ENCODE assay signal across 14 cellular contexts in the genomic region with DNA sequence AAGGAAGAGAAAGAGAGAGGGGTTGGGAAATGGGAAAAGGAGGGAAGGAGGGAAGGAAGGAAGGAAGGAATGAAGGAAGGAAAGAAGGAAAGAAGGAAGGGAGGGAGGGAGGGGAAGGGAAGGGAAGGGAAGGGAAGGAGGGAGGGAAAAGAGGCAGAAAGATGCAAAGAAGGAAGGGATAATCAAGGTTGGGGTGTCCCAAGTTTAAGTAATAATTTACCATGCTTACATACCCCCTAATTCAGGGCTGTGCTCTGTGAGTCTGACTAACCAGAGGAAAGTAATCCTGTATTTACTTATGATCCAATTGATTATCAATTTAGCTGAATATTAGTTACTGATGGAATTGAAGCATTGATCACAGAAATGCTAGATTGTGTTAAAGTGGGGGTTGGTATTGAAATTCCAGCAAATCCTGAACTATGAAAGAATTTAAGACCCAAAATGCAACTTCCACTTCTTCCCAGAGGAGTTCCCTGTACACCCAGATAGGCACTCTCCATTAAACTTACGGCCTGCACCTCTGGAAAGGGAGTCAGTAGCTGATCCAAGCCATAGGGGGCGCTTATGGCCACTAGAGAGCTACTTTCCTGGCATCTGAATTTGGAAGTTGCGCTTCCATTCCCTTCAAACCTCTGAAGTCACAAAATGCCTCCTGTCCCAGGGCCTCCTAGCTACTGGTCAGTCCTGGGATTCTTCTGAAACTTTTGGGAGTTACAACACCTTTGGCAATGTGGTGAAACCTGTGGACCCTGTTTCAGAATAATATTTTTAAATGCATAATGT.
DNase-seq lines count a peak whose midpoint lies in the region; ATAC-seq and TF ChIP-seq lines count a peak whose summit lies in the region.
"Had no signal": no experiment of that assay in that cellular context is flagged by ENCODE, and none has a peak within 500 bp of the region (broad histone marks: within the 10 kb centered on the region; RNA-seq: fewer than 3 reads in every experiment).

No MANE protein-coding gene starts in this region.

- intact Hi-C loops in activated naive CD4-positive, alpha-beta T cell treated with anti-CD3 and anti-CD28 coated beads for 36 hours (cut with micrococcal nuclease): no loop called here

- WGBS in endodermal cell (ENCODE audit: insufficient coverage in 1 of 2, insufficient read length in 1 of 2), 2 experiments: 64 to 80% methylated on average over 2 to 3 of the region's 3 CpGs
- WGBS in trophoblast cell (ENCODE audit: extremely low coverage, insufficient coverage, insufficient read length): no CpG with 5 or more reads among the region's 3 CpGs

- no peak overlapping the region for H3K4me2 ChIP-seq in trophoblast cell (ENCODE audit: low read length)

- H3K27ac ChIP-seq in endodermal cell (ENCODE audit: low read depth, low read length) (no peak overlapping the region), trophoblast cell (ENCODE audit: low read depth, low read length) (no peak overlapping the region)

- no peak overlapping the region for H2BK5ac ChIP-seq in trophoblast cell (ENCODE audit: low read depth, low read length, poor library complexity)

- H3K9me3 ChIP-seq in endodermal cell (ENCODE audit: control insufficient read depth, low read length): peaks cover 4% of the 10 kb centered on the region
- H3K9me3 ChIP-seq in trophoblast cell (ENCODE audit: insufficient read depth, low read depth, low read length): no peaks in the 10 kb centered on the region

- H4K91ac ChIP-seq in trophoblast cell (ENCODE audit: low read depth, low read length): no peak overlapping the region

- H3K27me3 Mint-ChIP-seq in endodermal cell (ENCODE audit: insufficient read depth): no peaks in the 10 kb centered on the region
- H3K27me3 Mint-ChIP-seq in activated naive CD4-positive, alpha-beta T cell treated with anti-CD3 and anti-CD28 coated beads for 36 hours (ENCODE audit: low read depth): no peaks in the 10 kb centered on the region
- H3K27me3 Mint-ChIP-seq in activated CD8-positive, alpha-beta T cell treated with anti-CD3 and anti-CD28 coated beads, Interleukin-2, amount 10 ng/mL, durations not matched to agents 7 days and 5 days (ENCODE audit: low read depth): no peaks in the 10 kb centered on the region

- H4K12ac ChIP-seq in trophoblast cell (ENCODE audit: low read depth, low read length): no peak overlapping the region

- no peaks in the 10 kb centered on the region for H3K79me2 ChIP-seq in trophoblast cell (ENCODE audit: control insufficient read depth, insufficient read depth, low read length, poor library complexity)

- DNase-seq in NCI-H748 (lab: John Stamatoyannopoulos, UW; ENCODE audit: unreplicated experiment): peak; percentile 61
- DNase-seq in NCI-H748 treated with DMSO at 0.1 percent for 48 hours (lab: John Stamatoyannopoulos, UW): no peak
- peak; percentile 28 for DNase-seq in NB4 (ENCODE audit: low read depth)
- DNase-seq in endodermal cell: peak; percentile 88
- peak; percentile 85 to 91 for DNase-seq in trophoblast cell
- no peak for DNase-seq in activated naive CD4-positive, alpha-beta T cell treated with anti-CD3 and anti-CD28 coated beads for 36 hours
- DNase-seq in activated CD8-positive, alpha-beta T cell treated with anti-CD3 and anti-CD28 coated beads, Interleukin-2, amount 10 ng/mL, durations not matched to agents 7 days and 5 days: no peak
- DNase-seq: activated T-cell treated with anti-CD3 and anti-CD28 coated beads, Interleukin-2, amount 50 U/mL, for 72 hours; NCI-H2171; occipital lobe had no signal

- CTCF ChIA-PET in activated naive CD4-positive, alpha-beta T cell treated with anti-CD3 and anti-CD28 coated beads for 36 hours (lab: Charles Lee): no interaction called here
- CTCF ChIA-PET in activated CD8-positive, alpha-beta T cell treated with anti-CD3 and anti-CD28 coated beads, Interleukin-2, amount 10 ng/mL, durations not matched to agents 7 days and 5 days (lab: Charles Lee): no interaction called here

- H3K36me3 ChIP-seq in endodermal cell (ENCODE audit: control insufficient read depth, insufficient read depth, low read length): no peaks in the 10 kb centered on the region
- no peaks in the 10 kb centered on the region for H3K36me3 ChIP-seq in trophoblast cell (ENCODE audit: control insufficient read depth in 1 of 2, insufficient read depth in 2 of 2, low read length in 2 of 2)

- H4K8ac ChIP-seq in trophoblast cell (ENCODE audit: low read depth, low read length): no peak overlapping the region

- POLR2A ChIA-PET in activated CD8-positive, alpha-beta T cell treated with anti-CD3 and anti-CD28 coated beads, Interleukin-2, amount 10 ng/mL, durations not matched to agents 7 days and 5 days (lab: Charles Lee): interaction anchor here (0.7 kb wide), 1 partner anchor 91 kb away, joined by 3 read pairs; no protein-coding TSS in a partner anchor

- TF ChIP-seq POLR2A in NB4 (IDR thresholded peaks at IDR 0.05; ENCODE audit: extremely low read depth, insufficient read length): no peak

- H3K36me3 Mint-ChIP-seq in endodermal cell (ENCODE audit: low read depth): no peaks in the 10 kb centered on the region
- H3K36me3 Mint-ChIP-seq in activated naive CD4-positive, alpha-beta T cell treated with anti-CD3 and anti-CD28 coated beads for 36 hours (ENCODE audit: low read depth): peaks cover 34% of the 10 kb centered on the region
- peaks cover 20% of the 10 kb centered on the region for H3K36me3 Mint-ChIP-seq in activated CD8-positive, alpha-beta T cell treated with anti-CD3 and anti-CD28 coated beads, Interleukin-2, amount 10 ng/mL, durations not matched to agents 7 days and 5 days (ENCODE audit: low read depth)
- H3K36me3 Mint-ChIP-seq: stimulated activated memory B cell treated with anti-CD40 and anti-IgM and Interleukin-4, amounts not matched to agents 10 μg/mL and 1 μg/mL and 100 μg/mL, for 72 hours had no signal

- H2AK5ac ChIP-seq in trophoblast cell (ENCODE audit: low read length): no peak overlapping the region

- no peaks in the 10 kb centered on the region for H3K27me3 ChIP-seq in endodermal cell (ENCODE audit: control insufficient read depth, insufficient read depth, low read length, poor library complexity, severe bottlenecking)
- no peaks in the 10 kb centered on the region for H3K27me3 ChIP-seq in trophoblast cell (ENCODE audit: insufficient read depth, low read length)

- no peaks in the 10 kb centered on the region for H3K9me3 Mint-ChIP-seq in endodermal cell
- H3K9me3 Mint-ChIP-seq in activated naive CD4-positive, alpha-beta T cell treated with anti-CD3 and anti-CD28 coated beads for 36 hours: peaks cover 12% of the 10 kb centered on the region
- no peaks in the 10 kb centered on the region for H3K9me3 Mint-ChIP-seq in activated CD8-positive, alpha-beta T cell treated with anti-CD3 and anti-CD28 coated beads, Interleukin-2, amount 10 ng/mL, durations not matched to agents 7 days and 5 days (ENCODE audit: insufficient read depth)

- TF ChIP-seq CTCF in NB4 (IDR thresholded peaks at IDR 0.05; ENCODE audit: low read depth, low read length): peak; percentile 51
- TF ChIP-seq CTCF in endodermal cell (conservative IDR thresholded peaks at IDR 0.05): peak; percentile 82

- H3K4me3 ChIP-seq in NB4 (ENCODE audit: low read depth, low read length) (no peak overlapping the region), endodermal cell (ENCODE audit: low read length) (no peak overlapping the region), trophoblast cell (ENCODE audit: low read depth, low read length) (no peak overlapping the region)

- H3K27ac Mint-ChIP-seq in endodermal cell: no peak overlapping the region
- H3K27ac Mint-ChIP-seq in activated naive CD4-positive, alpha-beta T cell treated with anti-CD3 and anti-CD28 coated beads for 36 hours: no peak overlapping the region
- no peak overlapping the region for H3K27ac Mint-ChIP-seq in activated CD8-positive, alpha-beta T cell treated with anti-CD3 and anti-CD28 coated beads, Interleukin-2, amount 10 ng/mL, durations not matched to agents 7 days and 5 days
- H3K27ac Mint-ChIP-seq: activated T-cell treated with anti-CD3 and anti-CD28 coated beads, Interleukin-2, amount 50 U/mL, for 72 hours; brain; stimulated activated memory B cell treated with anti-CD40 and anti-IgM and Interleukin-4, amounts not matched to agents 10 μg/mL and 1 μg/mL and 100 μg/mL, for 72 hours had no signal

- H3K4me1 ChIP-seq in endodermal cell (ENCODE audit: control insufficient read depth, insufficient read depth, low read length): no peaks in the 10 kb centered on the region
- no peaks in the 10 kb centered on the region for H3K4me1 ChIP-seq in trophoblast cell (ENCODE audit: control insufficient read depth in 1 of 2, insufficient read depth in 2 of 2, low read length in 2 of 2)

- H3K23ac ChIP-seq in trophoblast cell (ENCODE audit: low read length): no peak overlapping the region

- no peak for ATAC-seq in GM21737 (IDR thresholded peaks at IDR 0.05; ENCODE audit: unreplicated experiment)
- no peak for ATAC-seq in activated CD8-positive, alpha-beta T cell treated with anti-CD3 and anti-CD28 coated beads, Interleukin-2, amount 10 ng/mL, durations not matched to agents 7 days and 5 days
- ATAC-seq: activated T-cell treated with anti-CD3 and anti-CD28 coated beads, Interleukin-2, amount 50 U/mL, for 72 hours; Right ventricle myocardium inferior; stimulated activated memory B cell treated with anti-CD40 and anti-IgM and Interleukin-4, amounts not matched to agents 10 μg/mL and 1 μg/mL and 100 μg/mL, for 72 hours had no signal

- H3K18ac ChIP-seq in trophoblast cell (ENCODE audit: low read length): no peak overlapping the region

- no peak overlapping the region for H2BK120ac ChIP-seq in trophoblast cell (ENCODE audit: insufficient read depth, low read length, poor library complexity)

- H3K9ac ChIP-seq in endodermal cell (ENCODE audit: extremely low read depth, low read length, poor library complexity, severe bottlenecking) (no peak overlapping the region), trophoblast cell (ENCODE audit: low read length) (no peak overlapping the region)

- peaks cover 6% of the 10 kb centered on the region for H3K4me1 Mint-ChIP-seq in endodermal cell
- no peaks in the 10 kb centered on the region for H3K4me1 Mint-ChIP-seq in activated naive CD4-positive, alpha-beta T cell treated with anti-CD3 and anti-CD28 coated beads for 36 hours (ENCODE audit: low read depth)
- H3K4me1 Mint-ChIP-seq in activated CD8-positive, alpha-beta T cell treated with anti-CD3 and anti-CD28 coated beads, Interleukin-2, amount 10 ng/mL, durations not matched to agents 7 days and 5 days (ENCODE audit: low read depth): peaks cover 9% of the 10 kb centered on the region
- H3K4me1 Mint-ChIP-seq: brain; stimulated activated memory B cell treated with anti-CD40 and anti-IgM and Interleukin-4, amounts not matched to agents 10 μg/mL and 1 μg/mL and 100 μg/mL, for 72 hours had no signal

- H3K79me1 ChIP-seq in trophoblast cell (ENCODE audit: low read length): no peaks in the 10 kb centered on the region

- H3K4ac ChIP-seq in trophoblast cell (ENCODE audit: low read depth, low read length): no peak overlapping the region

- H2BK12ac ChIP-seq in trophoblast cell (ENCODE audit: low read length): no peak overlapping the region

- H2AFZ ChIP-seq in trophoblast cell (ENCODE audit: insufficient read depth, low read length, poor library complexity): no peak overlapping the region

- no peak overlapping the region for H3K14ac ChIP-seq in trophoblast cell (ENCODE audit: low read length)

- no peak overlapping the region for H3K4me3 Mint-ChIP-seq in endodermal cell
- no peak overlapping the region for H3K4me3 Mint-ChIP-seq in activated naive CD4-positive, alpha-beta T cell treated with anti-CD3 and anti-CD28 coated beads for 36 hours
- no peak overlapping the region for H3K4me3 Mint-ChIP-seq in activated CD8-positive, alpha-beta T cell treated with anti-CD3 and anti-CD28 coated beads, Interleukin-2, amount 10 ng/mL, durations not matched to agents 7 days and 5 days
- H3K4me3 Mint-ChIP-seq: activated T-cell treated with anti-CD3 and anti-CD28 coated beads, Interleukin-2, amount 50 U/mL, for 72 hours; brain; stimulated activated memory B cell treated with anti-CD40 and anti-IgM and Interleukin-4, amounts not matched to agents 10 μg/mL and 1 μg/mL and 100 μg/mL, for 72 hours had no signal

Comparison
In these comparisons a context has a peak if more than half of its experiments do, and no peak if none do; other contexts are left out.
1. DNase-seq: peak in NCI-H748 (single experiment), NB4 (single experiment), endodermal cell (single experiment) and trophoblast cell (2 of 2); none in NCI-H748 treated with DMSO at 0.1 percent for 48 hours (single experiment), activated naive CD4-positive, alpha-beta T cell treated with anti-CD3 and anti-CD28 coated beads for 36 hours (single experiment) and activated CD8-positive, alpha-beta T cell treated with anti-CD3 and anti-CD28 coated beads, Interleukin-2, amount 10 ng/mL, durations not matched to agents 7 days and 5 days (single experiment).